In the genomic region with DNA sequence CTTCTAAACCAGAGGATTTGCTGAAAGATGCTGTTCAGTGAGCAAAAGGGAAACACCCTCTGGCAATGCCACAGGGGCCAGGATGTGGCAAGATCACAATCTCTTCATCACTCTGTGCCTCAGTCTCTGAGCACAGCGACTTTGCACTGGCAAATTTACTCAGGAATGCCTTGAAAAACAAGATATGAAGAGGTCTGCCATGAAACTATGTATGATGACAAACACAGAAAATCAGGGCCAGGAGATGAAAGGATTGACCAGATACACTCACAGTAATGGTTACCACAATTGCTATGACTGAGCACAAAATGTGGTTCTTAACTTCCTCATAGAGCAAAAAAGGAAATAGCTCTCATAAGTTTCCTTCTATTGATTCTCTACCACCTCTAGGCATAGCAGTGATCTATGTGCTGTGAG, we compare ENCODE assay signal across 9 cellular contexts. TPM values are rescaled to one million over a fixed set of nuclear protein-coding genes. Genes with fewer than 3 reads are reported as not detected.
DNase-seq lines count a peak whose midpoint lies in the region; ATAC-seq and TF ChIP-seq lines count a peak whose summit lies in the region.
"Had no signal": no experiment of that assay in that cellular context is flagged by ENCODE, and none has a peak within 500 bp of the region (broad histone marks: within the 10 kb centered on the region; RNA-seq: fewer than 3 reads in every experiment).

No MANE protein-coding gene starts in this region.

- no peak for TF ChIP-seq EP300 in tibial nerve (IDR thresholded peaks at IDR 0.05)

- DNase-seq in T-helper 2 cell, result peak; percentile 17 to 97 (median 67)
- peak; percentile 19 to 62 for DNase-seq in central memory CD8-positive, alpha-beta T cell (ENCODE audit: low spot score in 2 of 2)
- DNase-seq in stimulated activated CD8-positive, alpha-beta memory T cell treated with anti-CD3 and anti-CD28 coated beads, Interleukin-7, amount 100 ng/mL, for 48 hours (ENCODE audit: extremely low read depth in 1 of 2, low read depth in 1 of 2), result peak; percentile 20 to 63
- no peak for DNase-seq in tibial nerve (ENCODE audit: low spot score in 2 of 2)
- no peak for DNase-seq in LoVo (ENCODE audit: low spot score)
- DNase-seq in HAP-1 (ENCODE audit: low spot score in 2 of 2), result no peak

- peaks cover 17% of the 10 kb centered on the region for H3K36me3 Mint-ChIP-seq in central memory CD8-positive, alpha-beta T cell (ENCODE audit: insufficient read depth)

- in situ Hi-C loops in HAP-1 (cut with MboI; ENCODE audit: low sequenced_read_pairs), result no loop called here

- no peaks in the 10 kb centered on the region for H3K27me3 Mint-ChIP-seq in central memory CD8-positive, alpha-beta T cell

- TF ChIP-seq CTCF in tibial nerve (IDR thresholded peaks at IDR 0.05), result no peak

- peak overlapping the region; percentile 63 for H3K4me3 Mint-ChIP-seq in central memory CD8-positive, alpha-beta T cell

- no peaks in the 10 kb centered on the region for H3K9me3 Mint-ChIP-seq in central memory CD8-positive, alpha-beta T cell

- 74% methylated on average over 1 of the region's 1 CpG for WGBS in tibial nerve, 2 donors

- H3K27ac ChIP-seq in tibial nerve, result no peak overlapping the region
- H3K27ac ChIP-seq: VCaP had no signal

- peak overlapping the region; percentile 58 for H3K27ac Mint-ChIP-seq in central memory CD8-positive, alpha-beta T cell (ENCODE audit: low read depth)

- ATAC-seq in GM19043 (IDR thresholded peaks at IDR 0.05; ENCODE audit: low read depth, unreplicated experiment) (peak; percentile 81), HG03135 (IDR thresholded peaks at IDR 0.05; ENCODE audit: unreplicated experiment) (peak; percentile 73)
- ATAC-seq in central memory CD8-positive, alpha-beta T cell (replicated peaks; ENCODE audit: extremely low read depth, poor library complexity, severe bottlenecking), result peak; percentile 82

- peaks cover 0 to 15% (median 5%) of the 10 kb centered on the region in 4 donors for H3K4me1 ChIP-seq in tibial nerve
- H3K4me1 ChIP-seq in HAP-1, result peaks cover 9% of the 10 kb centered on the region; the same call in 1 of the 2 replicates

- H3K4me3 ChIP-seq in tibial nerve (no peak overlapping the region), HAP-1 (no peak overlapping the region)

- TF ChIP-seq POLR2A in tibial nerve (IDR thresholded peaks at IDR 0.05), result no peak

- H3K36me3 ChIP-seq in tibial nerve (peaks cover 0 to 15% (median 0%) of the 10 kb centered on the region in 3 donors), HAP-1 (replicated peaks) (no peaks in the 10 kb centered on the region; the same call in 1 of the 2 replicates)

- peaks cover 82% of the 10 kb centered on the region for H3K4me1 Mint-ChIP-seq in central memory CD8-positive, alpha-beta T cell

- H3K27me3 ChIP-seq in tibial nerve (no peaks in the 10 kb centered on the region), HAP-1 (ENCODE audit: low read depth) (no peaks in the 10 kb centered on the region)

- H3K9me3 ChIP-seq in tibial nerve, result no peaks in the 10 kb centered on the region
- H3K9me3 ChIP-seq in HAP-1, result no peaks in the 10 kb centered on the region

RNA-seq across cellular contexts. Expression of a gene that starts 5.8 kb away (rescaled TPM):
- total RNA-seq in tibial nerve, result 10 to 100 TPM; 20.4 to 30.1 (median 25.6) TPM

RNA-seq across cellular contexts. Expression of a gene that starts 6.0 kb away (rescaled TPM):
- 10 to 100 TPM; 11.6 to 25.3 (median 14.6) TPM for total RNA-seq in tibial nerve

Comparison
In these comparisons a context has a peak if more than half of its experiments do, and no peak if none do; other contexts are left out.
1. DNase-seq: peak in T-helper 2 cell (5 of 5), central memory CD8-positive, alpha-beta T cell (2 of 2) and stimulated activated CD8-positive, alpha-beta memory T cell treated with anti-CD3 and anti-CD28 coated beads, Interleukin-7, amount 100 ng/mL, for 48 hours (2 of 2); none in tibial nerve (0 of 2), LoVo (single experiment) and HAP-1 (0 of 2).
2. Peak in every context shown above with its lines, with median percentiles within 50 percentile points of each other: ATAC-seq.